ENCODE assay signal across 21 cellular contexts in genomic region chr6:31363809-31364208, GRCh38.
"Had no signal": no experiment of that assay in that cellular context is flagged by ENCODE, and none has a peak within 500 bp of the region (broad histone marks: within the 10 kb centered on the region; RNA-seq: fewer than 3 reads in every experiment).

No MANE protein-coding gene starts in this region.

- ATAC-seq: body of pancreas; gastrocnemius medialis; left colon; pancreas; stimulated activated memory B cell treated with anti-CD40 and anti-IgM and Interleukin-4, amounts not matched to agents 10 μg/mL and 1 μg/mL and 100 μg/mL, for 72 hours; stimulated activated naive CD8-positive, alpha-beta T cell treated with anti-CD3 and anti-CD28 coated beads, Interleukin-15, amount 100 ng/mL, for 72 hours had no signal

- H3K27ac Mint-ChIP-seq: activated naive CD8-positive, alpha-beta T cell; activated T-helper 2 cell treated with anti-CD3 and anti-CD28 coated beads, Interferon-gamma antibody, Interleukin-2, Interleukin-4, amounts not matched to agents 10 μg/mL and 5 μg/mL and 100 μg/mL, durations not matched to agents 14 hours and 24 hours and 36 hours; stimulated activated memory B cell treated with anti-CD40 and anti-IgM and Interleukin-4, amounts not matched to agents 10 μg/mL and 1 μg/mL and 100 μg/mL, for 72 hours; stimulated activated naive CD8-positive, alpha-beta T cell treated with anti-CD3 and anti-CD28 coated beads, Interleukin-15, amount 100 ng/mL, for 72 hours had no signal

- H3K4me3 Mint-ChIP-seq: activated naive CD8-positive, alpha-beta T cell; stimulated activated memory B cell treated with anti-CD40 and anti-IgM and Interleukin-4, amounts not matched to agents 10 μg/mL and 1 μg/mL and 100 μg/mL, for 72 hours; stimulated activated naive CD8-positive, alpha-beta T cell treated with anti-CD3 and anti-CD28 coated beads, Interleukin-15, amount 100 ng/mL, for 72 hours had no signal

- DNase-seq: activated CD4-positive, alpha-beta T cell treated with anti-CD3 and anti-CD28 coated beads, Interleukin-2, amount 50 U/mL, for 4 hours; activated T-cell treated with anti-CD3 and anti-CD28 coated beads for 4 hours; aorta; body of pancreas; cerebellar nuclear complex; colonic mucosa; effector memory CD4-positive, alpha-beta T cell; gastrocnemius medialis; left colon; mammary epithelial cell; nucleus accumbens; pancreas; sigmoid colon; small intestine; stimulated activated CD4-positive, alpha-beta T cell treated with anti-CD3 and anti-CD28 coated beads, Interleukin-4, amount 100 ng/mL, for 24 hours; stimulated activated naive CD8-positive, alpha-beta T cell treated with anti-CD3 and anti-CD28 coated beads, Interleukin-15, amount 100 ng/mL, for 72 hours; T-helper 2 cell; upper lobe of left lung had no signal
